29 cellular contexts compared by ENCODE assay signal in genomic region chr3:191470080-191470479, GRCh38. TPM values are rescaled to one million over a fixed set of nuclear protein-coding genes. Genes with fewer than 3 reads are reported as not detected.
"Had no signal": no experiment of that assay in that cellular context is flagged by ENCODE, and none has a peak within 500 bp of the region (broad histone marks: within the 10 kb centered on the region; RNA-seq: fewer than 3 reads in every experiment).

No MANE protein-coding gene starts in this region.

- FAIRE-seq: colon, islet of Langerhans, small intestine had no signal

- DNase-seq: cerebellar nuclear complex; effector memory CD8-positive, alpha-beta T cell; foreskin fibroblast; glutamatergic neuron; hippocampal formation; kidney glomerular epithelial cell; lower lobe of right lung; midbrain; naive B cell; nephron progenitor cell; ovary; small intestine; stimulated activated CD4-positive, alpha-beta T cell treated with anti-CD3 and anti-CD28 coated beads, Interleukin-12 subunit alpha, Interleukin-12 subunit beta, amount 100 ng/mL, for 4 hours; stimulated activated naive CD4-positive, alpha-beta T cell; stomach; substantia nigra; transverse colon had no signal

- ATAC-seq: effector memory CD8-positive, alpha-beta T cell; gastroesophageal sphincter; left lobe of liver; lower lobe of right lung had no signal

- H3K36me3 ChIP-seq: esophagus muscularis mucosa, gastroesophageal sphincter, lower lobe of right lung, ovary, stomach, thoracic aorta, transverse colon had no signal

- H3K4me1 Mint-ChIP-seq: memory B cell, naive B cell, nephron progenitor cell had no signal

- H3K36me3 Mint-ChIP-seq: memory B cell, naive B cell had no signal

- H3K27me3 ChIP-seq: esophagus muscularis mucosa, gastroesophageal sphincter, ovary, stomach, transverse colon had no signal

- H3K9me3 ChIP-seq: esophagus muscularis mucosa, gastroesophageal sphincter, lower lobe of right lung, ovary, stomach, thoracic aorta, transverse colon had no signal

- H3K4me3 ChIP-seq: esophagus muscularis mucosa, gastroesophageal sphincter, lower lobe of right lung, ovary, stomach, thoracic aorta, transverse colon had no signal

- H3K27ac ChIP-seq: epithelial cell of prostate, esophagus muscularis mucosa, gastroesophageal sphincter, lower lobe of right lung, ovary, stomach, thoracic aorta, transverse colon had no signal

- H3K4me1 ChIP-seq: esophagus muscularis mucosa, gastroesophageal sphincter, lower lobe of right lung, stomach, transverse colon had no signal

- H3K4me3 Mint-ChIP-seq: dendritic cell treated with granulocyte-macrophage colony-stimulating factor and Interleukin-4, amounts not matched to agents 40 ng/mL and 50 ng/mL, for 4 days; effector memory CD8-positive, alpha-beta T cell; memory B cell; naive B cell; nephron progenitor cell had no signal

- H3K27me3 Mint-ChIP-seq: dendritic cell treated with granulocyte-macrophage colony-stimulating factor and Interleukin-4, amounts not matched to agents 40 ng/mL and 50 ng/mL, for 4 days; effector memory CD8-positive, alpha-beta T cell had no signal

- H3K9me3 Mint-ChIP-seq: memory B cell, nephron progenitor cell had no signal

- H3K27ac Mint-ChIP-seq: dendritic cell treated with granulocyte-macrophage colony-stimulating factor and Interleukin-4, amounts not matched to agents 40 ng/mL and 50 ng/mL, for 4 days; effector memory CD8-positive, alpha-beta T cell; memory B cell; naive B cell; nephron progenitor cell had no signal

RNA-seq across cellular contexts. Expression of gene PYDC2, which starts 9.1 kb away (rescaled TPM):
- total RNA-seq: esophagus muscularis mucosa, gastroesophageal sphincter, left lobe of liver, lower lobe of right lung, posterior vena cava, right cardiac atrium, stomach, thoracic aorta, transverse colon, ureter had no signal
